16 cellular contexts compared by ENCODE assay signal in the genomic region with DNA sequence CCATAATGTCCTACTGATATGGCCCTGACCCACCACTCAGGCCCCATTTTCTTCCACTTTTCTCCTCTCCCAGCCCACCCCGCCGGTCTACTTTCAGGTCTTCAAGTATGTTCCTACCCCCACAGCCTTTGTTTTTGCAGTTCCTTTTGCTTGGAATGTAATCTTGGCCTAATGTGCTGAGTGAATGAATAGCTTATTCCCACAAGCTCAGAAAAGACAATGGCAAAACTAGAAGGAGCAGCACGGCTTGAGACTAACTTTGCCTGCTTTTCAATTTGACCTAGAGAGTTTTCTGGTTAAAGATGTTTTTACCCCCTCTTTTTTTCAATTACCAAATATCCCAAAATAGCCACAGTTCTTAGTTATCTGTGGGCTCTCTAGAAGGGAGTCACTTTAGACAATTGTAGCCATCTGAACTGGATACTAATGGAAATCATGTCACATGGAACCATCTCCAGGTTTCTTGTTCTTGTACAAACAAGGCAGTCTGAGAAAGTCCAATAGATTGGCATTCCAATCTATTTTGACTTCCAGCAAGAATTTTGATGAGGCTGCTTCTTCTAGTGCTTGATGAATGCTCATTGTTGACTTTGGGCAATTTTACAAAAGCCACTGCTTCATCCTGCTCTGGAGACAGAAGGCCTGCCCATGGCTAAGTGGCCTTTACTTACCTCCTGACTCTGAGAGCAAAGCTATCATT.
"Had no signal": no experiment of that assay in that cellular context is flagged by ENCODE, and none has a peak within 500 bp of the region (broad histone marks: within the 10 kb centered on the region; RNA-seq: fewer than 3 reads in every experiment).

No MANE protein-coding gene starts in this region.

- H3K9me3 Mint-ChIP-seq: activated naive CD4-positive, alpha-beta T cell treated with anti-CD3 and anti-CD28 coated beads, Interleukin-2, amount 10 ng/mL, durations not matched to agents 7 days and 5 days; activated naive CD8-positive, alpha-beta T cell treated with anti-CD3 and anti-CD28 coated beads, Interleukin-2, amount 50 U/mL, for 24 hours; effector memory CD8-positive, alpha-beta T cell; stimulated activated naive CD8-positive, alpha-beta T cell treated with anti-CD3 and anti-CD28 coated beads, Interleukin-15, Interleukin-2, amounts not matched to agents 100 ng/mL and 50 ng/mL, for 24 hours had no signal

- H3K36me3 Mint-ChIP-seq: activated naive CD4-positive, alpha-beta T cell treated with anti-CD3 and anti-CD28 coated beads, Interleukin-2, amount 10 ng/mL, durations not matched to agents 7 days and 5 days; naive B cell had no signal

- DNase-seq: activated CD4-positive, alpha-beta T cell treated with anti-CD3 and anti-CD28 coated beads, Interleukin-2, amount 10 ng/mL, durations not matched to agents 7 days and 5 days; activated CD4-positive, CD25-positive, alpha-beta regulatory T cell; activated CD8-positive, alpha-beta T cell treated with anti-CD3 and anti-CD28 coated beads, Interleukin-2, amount 10 ng/mL, durations not matched to agents 7 days and 5 days; activated effector memory CD4-positive, alpha-beta T cell treated with Interleukin-2 at 50 U/mL for 16 hours; activated naive CD4-positive, alpha-beta T cell treated with anti-CD3 and anti-CD28 coated beads, Interleukin-2, amount 10 ng/mL, durations not matched to agents 7 days and 5 days; activated naive CD8-positive, alpha-beta T cell treated with anti-CD3 and anti-CD28 coated beads, Interleukin-2, amount 50 U/mL, for 24 hours; activated T-cell treated with anti-CD3 and anti-CD28 coated beads, Interleukin-2, amount 50 U/mL, for 48 hours; anterior cingulate cortex; effector memory CD8-positive, alpha-beta T cell; foreskin melanocyte; left lung; naive B cell; retina; SK-N-SH; upper lobe of left lung had no signal

- H3K4me3 Mint-ChIP-seq: activated CD4-positive, alpha-beta T cell treated with anti-CD3 and anti-CD28 coated beads, Interleukin-2, amount 10 ng/mL, durations not matched to agents 7 days and 5 days; activated CD8-positive, alpha-beta T cell treated with anti-CD3 and anti-CD28 coated beads, Interleukin-2, amount 10 ng/mL, durations not matched to agents 7 days and 5 days; activated naive CD4-positive, alpha-beta T cell treated with anti-CD3 and anti-CD28 coated beads, Interleukin-2, amount 10 ng/mL, durations not matched to agents 7 days and 5 days; activated naive CD8-positive, alpha-beta T cell treated with anti-CD3 and anti-CD28 coated beads, Interleukin-2, amount 50 U/mL, for 24 hours; effector memory CD8-positive, alpha-beta T cell; stimulated activated naive CD8-positive, alpha-beta T cell treated with anti-CD3 and anti-CD28 coated beads, Interleukin-15, Interleukin-2, amounts not matched to agents 100 ng/mL and 50 ng/mL, for 24 hours had no signal

- ATAC-seq: activated CD8-positive, alpha-beta T cell treated with anti-CD3 and anti-CD28 coated beads, Interleukin-2, amount 10 ng/mL, durations not matched to agents 7 days and 5 days; activated naive CD8-positive, alpha-beta T cell treated with anti-CD3 and anti-CD28 coated beads, Interleukin-2, amount 50 U/mL, for 24 hours; effector memory CD8-positive, alpha-beta T cell; left lung had no signal

- H3K27me3 ChIP-seq: left lung, upper lobe of left lung had no signal

- H3K4me1 Mint-ChIP-seq: activated CD4-positive, alpha-beta T cell treated with anti-CD3 and anti-CD28 coated beads, Interleukin-2, amount 10 ng/mL, durations not matched to agents 7 days and 5 days; activated naive CD4-positive, alpha-beta T cell treated with anti-CD3 and anti-CD28 coated beads, Interleukin-2, amount 10 ng/mL, durations not matched to agents 7 days and 5 days; activated naive CD8-positive, alpha-beta T cell treated with anti-CD3 and anti-CD28 coated beads, Interleukin-2, amount 50 U/mL, for 24 hours; naive B cell had no signal

- H3K36me3 ChIP-seq: left lung, upper lobe of left lung had no signal

- H3K27ac ChIP-seq: left lung had no signal

- H3K27me3 Mint-ChIP-seq: activated naive CD4-positive, alpha-beta T cell treated with anti-CD3 and anti-CD28 coated beads, Interleukin-2, amount 10 ng/mL, durations not matched to agents 7 days and 5 days; activated naive CD8-positive, alpha-beta T cell treated with anti-CD3 and anti-CD28 coated beads, Interleukin-2, amount 50 U/mL, for 24 hours; effector memory CD8-positive, alpha-beta T cell; naive B cell; stimulated activated naive CD8-positive, alpha-beta T cell treated with anti-CD3 and anti-CD28 coated beads, Interleukin-15, Interleukin-2, amounts not matched to agents 100 ng/mL and 50 ng/mL, for 24 hours had no signal

- H3K9me3 ChIP-seq: left lung, SK-N-SH, upper lobe of left lung had no signal

- H3K27ac Mint-ChIP-seq: activated CD4-positive, alpha-beta T cell treated with anti-CD3 and anti-CD28 coated beads, Interleukin-2, amount 10 ng/mL, durations not matched to agents 7 days and 5 days; activated CD8-positive, alpha-beta T cell treated with anti-CD3 and anti-CD28 coated beads, Interleukin-2, amount 10 ng/mL, durations not matched to agents 7 days and 5 days; activated naive CD4-positive, alpha-beta T cell treated with anti-CD3 and anti-CD28 coated beads, Interleukin-2, amount 10 ng/mL, durations not matched to agents 7 days and 5 days; activated naive CD8-positive, alpha-beta T cell treated with anti-CD3 and anti-CD28 coated beads, Interleukin-2, amount 50 U/mL, for 24 hours; effector memory CD8-positive, alpha-beta T cell; naive B cell; stimulated activated naive CD8-positive, alpha-beta T cell treated with anti-CD3 and anti-CD28 coated beads, Interleukin-15, Interleukin-2, amounts not matched to agents 100 ng/mL and 50 ng/mL, for 24 hours had no signal

- H3K4me3 ChIP-seq: left lung, upper lobe of left lung had no signal
